10 cellular contexts compared by ENCODE assay signal in the genomic region with DNA sequence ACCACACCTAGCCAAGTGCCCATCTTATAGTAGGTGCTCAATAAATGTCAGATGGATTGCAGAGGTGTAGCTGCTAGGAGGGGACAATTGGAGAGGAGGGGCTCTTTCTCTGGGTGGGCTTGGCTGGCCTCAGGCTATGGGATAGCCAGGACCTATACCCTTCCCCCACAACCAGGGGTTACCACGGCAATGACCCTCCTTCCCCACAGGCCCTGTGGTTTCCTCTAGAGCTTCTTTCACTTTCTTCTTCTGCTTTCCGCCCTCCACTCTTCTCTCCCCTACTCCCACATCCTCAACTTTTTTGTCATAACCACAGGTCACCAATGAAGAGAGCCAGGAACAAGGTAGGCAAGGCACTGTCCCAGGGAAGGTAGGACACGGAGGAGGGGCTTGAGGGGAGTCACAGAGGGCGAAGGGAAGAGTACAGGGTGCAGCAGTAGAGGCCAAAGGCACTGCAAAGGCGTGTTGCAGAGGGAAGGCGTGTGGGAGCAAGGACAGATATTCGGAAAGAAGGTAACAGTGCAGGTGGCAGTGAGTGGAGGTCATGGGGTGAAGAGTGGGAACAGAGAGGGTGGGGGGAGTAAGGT. TPM values are rescaled to one million over a fixed set of nuclear protein-coding genes. Genes with fewer than 3 reads are reported as not detected.
DNase-seq lines count a peak whose midpoint lies in the region; ATAC-seq, FAIRE-seq and TF ChIP-seq lines count a peak whose summit lies in the region.
"Had no signal": no experiment of that assay in that cellular context is flagged by ENCODE, and none has a peak within 500 bp of the region (broad histone marks: within the 10 kb centered on the region; RNA-seq: fewer than 3 reads in every experiment).

No MANE protein-coding gene starts in this region.

- POLR2A ChIA-PET in HepG2 (lab: Yijun Ruan, JAX) = interaction anchor here (1.1 kb wide), 1 partner anchor 22 kb away, joined by 5 read pairs; no protein-coding TSS in a partner anchor

- H3K4me2 ChIP-seq in OCI-LY1 (ENCODE audit: low read length) (peak overlapping the region; percentile 82), HepG2 (ENCODE audit: low read depth, low read length) (peak overlapping the region; percentile 23; the same call in 1 of the 2 replicates)

- H2AFZ ChIP-seq in OCI-LY1 (ENCODE audit: low read length) (0 out of 2 replicates have a peak overlapping the region, but pooled peaks have one; percentile 37), HepG2 (ENCODE audit: low read length) (no peak overlapping the region)

- H3K9ac ChIP-seq in OCI-LY1 (ENCODE audit: low read length) = peak overlapping the region; percentile 67
- no peak overlapping the region for H3K9ac ChIP-seq in HepG2 (ENCODE audit: insufficient read depth, low read depth, low read length)

- H3K4me3 ChIP-seq in OCI-LY1 (ENCODE audit: low read depth, low read length, poor library complexity, severe bottlenecking) (peak overlapping the region; percentile 59), HepG2 (replicated peaks in 1 of 3; ENCODE audit: insufficient read depth in 1 of 3, low read depth in 2 of 3, low read length in 3 of 3) (peak overlapping the region in 1 of 3 experiments; percentile 3; a peak in 1 of 6 replicates), psoas muscle (no peak overlapping the region), H7 (ENCODE audit: insufficient read depth, low read depth, low read length) (no peak overlapping the region), SJCRH30 (no peak overlapping the region)
- H3K4me3 ChIP-seq: suprapubic skin had no signal

- H3K36me3 ChIP-seq in OCI-LY1 (ENCODE audit: insufficient read depth, low read length) (no peaks in the 10 kb centered on the region), HepG2 (replicated peaks in 1 of 2; ENCODE audit: control insufficient read depth in 1 of 2, insufficient read depth in 2 of 2, low read length in 2 of 2) (no peaks in the 10 kb centered on the region; a peak in 1 of 5 replicates), psoas muscle (ENCODE audit: insufficient read depth in 1 of 2, low read depth in 1 of 2) (peaks cover 0 to 38% of the 10 kb centered on the region in 2 donors), H7 (replicated peaks; ENCODE audit: control insufficient read depth, insufficient read depth, low read length) (peaks cover 14% of the 10 kb centered on the region), SJCRH30 (no peaks in the 10 kb centered on the region)

- no peaks in the 10 kb centered on the region for H3K9me2 ChIP-seq in OCI-LY1 (ENCODE audit: low read depth, low read length)

- H3K4me1 ChIP-seq in OCI-LY1 (ENCODE audit: insufficient read depth, low read length, severe bottlenecking) = peaks cover 44% of the 10 kb centered on the region
- peaks cover 26% of the 10 kb centered on the region for H3K4me1 ChIP-seq in HepG2 (ENCODE audit: insufficient read depth, low read length)
- no peaks in the 10 kb centered on the region for H3K4me1 ChIP-seq in psoas muscle
- H3K4me1 ChIP-seq in SJCRH30 = peaks cover 10% of the 10 kb centered on the region

- CTCF ChIA-PET in HepG2 (lab: Yijun Ruan, JAX; ENCODE audit: low intra/inter-chr PET ratio, low total read pairs) = no interaction called here

- peak; percentile 72 for DNase-seq in GF-D8 (lab: John Stamatoyannopoulos, UW)
- no peak for DNase-seq in HepG2 (ENCODE audit: low spot score)
- no peak for DNase-seq in sciatic nerve (ENCODE audit: low spot score)
- DNase-seq in psoas muscle = no peak
- no peak for DNase-seq in H7
- no peak for DNase-seq in SJCRH30
- DNase-seq: cortex of kidney had no signal

- H3K27me3 ChIP-seq in OCI-LY1 (ENCODE audit: insufficient read depth, low read length) (no peaks in the 10 kb centered on the region), HepG2 (ENCODE audit: control insufficient read depth in 1 of 2, insufficient read depth in 2 of 2, low read length in 2 of 2) (peaks cover 2 to 15% of the 10 kb centered on the region in 2 experiments; a peak in 3 of 5 replicates), psoas muscle (ENCODE audit: insufficient read depth in 3 of 3, low read length in 2 of 3) (no peaks in the 10 kb centered on the region), H7 (ENCODE audit: control insufficient read depth, insufficient read depth, low read length) (no peaks in the 10 kb centered on the region; the same call in 1 of the 2 replicates), SJCRH30 (no peaks in the 10 kb centered on the region)
- H3K27me3 ChIP-seq: suprapubic skin had no signal

- H4K20me1 ChIP-seq in OCI-LY1 (ENCODE audit: insufficient read depth, low read length) (no peaks in the 10 kb centered on the region), HepG2 (ENCODE audit: insufficient read depth, low read length) (no peaks in the 10 kb centered on the region)

- H3K9me3 ChIP-seq in OCI-LY1 (ENCODE audit: low read length) (no peaks in the 10 kb centered on the region), HepG2 (ENCODE audit: low read length) (no peaks in the 10 kb centered on the region), psoas muscle (no peaks in the 10 kb centered on the region), SJCRH30 (replicated peaks) (no peaks in the 10 kb centered on the region)
- H3K9me3 ChIP-seq: suprapubic skin had no signal

- TF ChIP-seq POLR2A in HepG2 (IDR thresholded peaks at IDR 0.05; ENCODE audit: insufficient read depth in 1 of 2, low read depth in 2 of 2, low read length in 2 of 2) = no peak

- intact Hi-C loops in HepG2 (cut with micrococcal nuclease; ENCODE audit: unreplicated experiment) (no loop called here), sciatic nerve (cut with DNase I) (no loop called here), psoas muscle (cut with DNase I) (no loop called here)

- WGBS in HepG2 (ENCODE audit: low lambda C conversion rate) = 33% methylated on average over 7 of the region's 7 CpGs
- 69 to 75% (median 70%) methylated on average over 7 of the region's 7 CpGs for WGBS in psoas muscle, 3 donors

- no peak for TF ChIP-seq RAD21 in HepG2 (CRISPR knock-in tag; IDR thresholded peaks at IDR 0.05)

- FAIRE-seq in HepG2 (lab: Jason Lieb, UNC) = no peak

- ATAC-seq in GM21423 (IDR thresholded peaks at IDR 0.05; ENCODE audit: unreplicated experiment) (peak; percentile 40), HepG2 (no peak), sciatic nerve (no peak), psoas muscle (no peak)

- BruUV-seq in HepG2 (replicated peaks; lab: Mats Ljungman, UMichigan) = no TSS peak

- no peak for TF ChIP-seq CTCF in OCI-LY1 (IDR thresholded peaks at IDR 0.05; ENCODE audit: low read length)
- TF ChIP-seq CTCF in HepG2 (CRISPR knock-in tag; IDR thresholded peaks at IDR 0.05) = no peak
- TF ChIP-seq CTCF in psoas muscle (IDR thresholded peaks at IDR 0.05) = no peak

- H3K27ac ChIP-seq in OCI-LY1 (ENCODE audit: low read depth, low read length, poor library complexity, severe bottlenecking) = peak overlapping the region; percentile 71
- no peak overlapping the region for H3K27ac ChIP-seq in HepG2 (ENCODE audit: extremely low read length, insufficient read depth, low read length)
- H3K27ac ChIP-seq in psoas muscle = no peak overlapping the region
- H3K27ac ChIP-seq in SJCRH30 = no peak overlapping the region
- H3K27ac ChIP-seq: suprapubic skin had no signal

- no peaks in the 10 kb centered on the region; the same call in 1 of the 2 replicates for H3F3A ChIP-seq in OCI-LY1 (ENCODE audit: insufficient read depth, low read length)

- H3K79me2 ChIP-seq in OCI-LY1 (ENCODE audit: insufficient read depth, low read length) = no peaks in the 10 kb centered on the region
- no peaks in the 10 kb centered on the region for H3K79me2 ChIP-seq in HepG2 (ENCODE audit: insufficient read depth, low read length)

- no peak for TF ChIP-seq EP300 in HepG2 (IDR thresholded peaks at IDR 0.05; ENCODE audit: low read depth in 2 of 2, low read length in 2 of 2)
- no peak for TF ChIP-seq EP300 in HepG2 (CRISPR knock-in tag; IDR thresholded peaks at IDR 0.05; ENCODE audit: borderline replicate concordance)

- in situ Hi-C loops in HepG2 (cut with HindIII; ENCODE audit: extremely low pct_ligation_motif_present, low pct_unique_long_range_greater_than_20kb) = no loop called here

RNA-seq across cellular contexts. Expression of a gene that starts 1.9 kb away (rescaled TPM):
- total RNA-seq in HepG2 (2016; rRNA removed; fragmentation: Illumina TruSeq; extraction: Trizol) (0.13 and 0.18 TPM in 2 replicates), sciatic nerve (33.4 TPM), psoas muscle (1 to 10 TPM in 2 of 4 donors, under 1 TPM in 2; 0.40 to 1.6 (median 0.94) TPM)
- total RNA-seq in HepG2 (2016; cell fraction: cytosol; rRNA removed; fragmentation: Illumina TruSeq; extraction: Trizol; ENCODE audit: low read depth) = not detected in 2 replicates
- 0.32 TPM in 1 of 2 replicates, not detected in the other for total RNA-seq in HepG2 (2016; cell fraction: insoluble cytoplasmic fraction; rRNA removed; fragmentation: Illumina TruSeq; extraction: Trizol)
- not detected in 2 replicates for total RNA-seq in HepG2 (2016; cell fraction: membrane; rRNA removed; fragmentation: Illumina TruSeq; extraction: Trizol)
- total RNA-seq in HepG2 (2016; cell fraction: nucleus; rRNA removed; fragmentation: Illumina TruSeq; extraction: Trizol) = not detected in 2 replicates
- polyA plus RNA-seq in HepG2 (2011; rRNA removed) (0.14 and 0.16 TPM in 2 replicates), psoas muscle (under 1 TPM; 0.19 to 0.73 (median 0.35) TPM)
- polyA plus RNA-seq in HepG2 (2011; cell fraction: cytosol; rRNA removed) = 0.09 and 0.13 TPM in 2 replicates
- polyA plus RNA-seq in HepG2 (2011; cell fraction: nucleus; rRNA removed) = 0.39 and 0.40 TPM in 2 replicates
- polyA plus RNA-seq in HepG2 (2012) = 0.20 and 0.30 TPM in 2 replicates
- not detected in 2 replicates for polyA plus RNA-seq in HepG2 (2016; cell fraction: cytosol; fragmentation: Illumina TruSeq; extraction: Trizol; ENCODE audit: low read depth)
- polyA plus RNA-seq in HepG2 (2016; cell fraction: insoluble cytoplasmic fraction; fragmentation: Illumina TruSeq; extraction: Trizol; ENCODE audit: low read depth) = 0.33 TPM in 1 of 2 replicates, not detected in the other
- polyA plus RNA-seq in HepG2 (2016; cell fraction: membrane; fragmentation: Illumina TruSeq; extraction: Trizol; ENCODE audit: low read depth) = not detected in 2 replicates
- 0.20 TPM in 1 of 2 replicates, not detected in the other for polyA plus RNA-seq in HepG2 (2016; cell fraction: nucleus; fragmentation: Illumina TruSeq; extraction: Trizol; ENCODE audit: insufficient read depth, low read depth)
- polyA minus RNA-seq in HepG2 (2011; rRNA and poly(A)+ RNA removed; ENCODE audit: low replicate concordance) = 0.40 and 2.6 TPM in 2 replicates
- polyA minus RNA-seq in HepG2 (2011; cell fraction: cytosol; rRNA and poly(A)+ RNA removed) = not detected in 2 replicates
- not detected in 2 replicates for polyA minus RNA-seq in HepG2 (2011; cell fraction: nucleus; rRNA and poly(A)+ RNA removed)
- 0.30 and 0.52 TPM in 2 replicates for total RNA-seq in H7 (2014; rRNA removed; shearing (Covaris generic))
- not detected in 2 replicates for total RNA-seq in SJCRH30 (2014; rRNA removed; shearing (Covaris generic))

RNA-seq across cellular contexts. Expression of a gene that starts 23.0 kb away (rescaled TPM):
- total RNA-seq in HepG2 (2016; rRNA removed; fragmentation: Illumina TruSeq; extraction: Trizol) (0.77 and 0.91 TPM in 2 replicates), sciatic nerve (56.3 TPM), psoas muscle (10 to 100 TPM in 1 of 4 donors, 1 to 10 TPM in 3; 5.0 to 10.7 (median 6.2) TPM)
- 0.18 and 0.91 TPM in 2 replicates for total RNA-seq in HepG2 (2016; cell fraction: cytosol; rRNA removed; fragmentation: Illumina TruSeq; extraction: Trizol; ENCODE audit: low read depth)
- 0.49 and 1.3 TPM in 2 replicates for total RNA-seq in HepG2 (2016; cell fraction: insoluble cytoplasmic fraction; rRNA removed; fragmentation: Illumina TruSeq; extraction: Trizol)
- total RNA-seq in HepG2 (2016; cell fraction: membrane; rRNA removed; fragmentation: Illumina TruSeq; extraction: Trizol) = 0.90 and 1.1 TPM in 2 replicates
- total RNA-seq in HepG2 (2016; cell fraction: nucleus; rRNA removed; fragmentation: Illumina TruSeq; extraction: Trizol) = 0.72 and 1.5 TPM in 2 replicates
- polyA plus RNA-seq in HepG2 (2011; rRNA removed) (1.5 and 1.6 TPM in 2 replicates), psoas muscle (10 to 100 TPM in 1 of 3 donors, 1 to 10 TPM in 2; 3.7 to 10.8 (median 8.2) TPM)
- 0.87 and 1.9 TPM in 2 replicates for polyA plus RNA-seq in HepG2 (2011; cell fraction: cytosol; rRNA removed)
- polyA plus RNA-seq in HepG2 (2011; cell fraction: nucleus; rRNA removed) = 3.2 and 4.1 TPM in 2 replicates
- polyA plus RNA-seq in HepG2 (2012) = 0.89 and 0.92 TPM in 2 replicates
- 0.21 and 0.27 TPM in 2 replicates for polyA plus RNA-seq in HepG2 (2016; cell fraction: cytosol; fragmentation: Illumina TruSeq; extraction: Trizol; ENCODE audit: low read depth)
- polyA plus RNA-seq in HepG2 (2016; cell fraction: insoluble cytoplasmic fraction; fragmentation: Illumina TruSeq; extraction: Trizol; ENCODE audit: low read depth) = 1.0 and 1.1 TPM in 2 replicates
- polyA plus RNA-seq in HepG2 (2016; cell fraction: membrane; fragmentation: Illumina TruSeq; extraction: Trizol; ENCODE audit: low read depth) = 0.57 and 0.81 TPM in 2 replicates
- 2.2 and 2.3 TPM in 2 replicates for polyA plus RNA-seq in HepG2 (2016; cell fraction: nucleus; fragmentation: Illumina TruSeq; extraction: Trizol; ENCODE audit: insufficient read depth, low read depth)
- 4.0 and 33.4 TPM in 2 replicates for polyA minus RNA-seq in HepG2 (2011; rRNA and poly(A)+ RNA removed; ENCODE audit: low replicate concordance)
- 0.99 and 1.1 TPM in 2 replicates for polyA minus RNA-seq in HepG2 (2011; cell fraction: cytosol; rRNA and poly(A)+ RNA removed)
- 0.25 and 1.7 TPM in 2 replicates for polyA minus RNA-seq in HepG2 (2011; cell fraction: nucleus; rRNA and poly(A)+ RNA removed)
- 50.1 and 58.1 TPM in 2 replicates for total RNA-seq in H7 (2014; rRNA removed; shearing (Covaris generic))
- 5.0 and 5.5 TPM in 2 replicates for total RNA-seq in SJCRH30 (2014; rRNA removed; shearing (Covaris generic))

RNA-seq across cellular contexts. Expression of a gene that starts 28.2 kb away (rescaled TPM):
- total RNA-seq in HepG2 (2016; rRNA removed; fragmentation: Illumina TruSeq; extraction: Trizol) (2.7 and 7.2 TPM in 2 replicates), sciatic nerve (81.7 TPM), psoas muscle (1 to 10 TPM; 3.9 to 6.6 (median 5.9) TPM)
- total RNA-seq in HepG2 (2016; cell fraction: cytosol; rRNA removed; fragmentation: Illumina TruSeq; extraction: Trizol; ENCODE audit: low read depth) = 3.9 and 6.0 TPM in 2 replicates
- total RNA-seq in HepG2 (2016; cell fraction: insoluble cytoplasmic fraction; rRNA removed; fragmentation: Illumina TruSeq; extraction: Trizol) = 1.3 and 7.7 TPM in 2 replicates
- total RNA-seq in HepG2 (2016; cell fraction: membrane; rRNA removed; fragmentation: Illumina TruSeq; extraction: Trizol) = 2.3 TPM in 2 replicates
- 12.9 and 16.2 TPM in 2 replicates for total RNA-seq in HepG2 (2016; cell fraction: nucleus; rRNA removed; fragmentation: Illumina TruSeq; extraction: Trizol)
- polyA plus RNA-seq in HepG2 (2011; rRNA removed) (23.5 and 25.2 TPM in 2 replicates), psoas muscle (1 to 10 TPM; 5.5 to 7.8 (median 6.8) TPM)
- polyA plus RNA-seq in HepG2 (2011; cell fraction: cytosol; rRNA removed) = 4.3 and 5.6 TPM in 2 replicates
- polyA plus RNA-seq in HepG2 (2011; cell fraction: nucleus; rRNA removed) = 112 and 125 TPM in 2 replicates
- polyA plus RNA-seq in HepG2 (2012) = 10.0 and 10.8 TPM in 2 replicates
- polyA plus RNA-seq in HepG2 (2016; cell fraction: cytosol; fragmentation: Illumina TruSeq; extraction: Trizol; ENCODE audit: low read depth) = 0.41 and 0.44 TPM in 2 replicates
- polyA plus RNA-seq in HepG2 (2016; cell fraction: insoluble cytoplasmic fraction; fragmentation: Illumina TruSeq; extraction: Trizol; ENCODE audit: low read depth) = 2.9 and 3.3 TPM in 2 replicates
- 1.2 TPM in 2 replicates for polyA plus RNA-seq in HepG2 (2016; cell fraction: membrane; fragmentation: Illumina TruSeq; extraction: Trizol; ENCODE audit: low read depth)
- polyA plus RNA-seq in HepG2 (2016; cell fraction: nucleus; fragmentation: Illumina TruSeq; extraction: Trizol; ENCODE audit: insufficient read depth, low read depth) = 64.6 and 67.6 TPM in 2 replicates
- polyA minus RNA-seq in HepG2 (2011; rRNA and poly(A)+ RNA removed; ENCODE audit: low replicate concordance) = 12.1 and 29.8 TPM in 2 replicates
- 1.8 and 1.9 TPM in 2 replicates for polyA minus RNA-seq in HepG2 (2011; cell fraction: cytosol; rRNA and poly(A)+ RNA removed)
- 20.1 and 26.4 TPM in 2 replicates for polyA minus RNA-seq in HepG2 (2011; cell fraction: nucleus; rRNA and poly(A)+ RNA removed)
- total RNA-seq in H7 (2014; rRNA removed; shearing (Covaris generic)) = 3.0 and 3.4 TPM in 2 replicates
- total RNA-seq in SJCRH30 (2014; rRNA removed; shearing (Covaris generic)) = 1.7 and 3.3 TPM in 2 replicates

RNA-seq across cellular contexts. Expression of a gene that starts 28.4 kb away (rescaled TPM):
- total RNA-seq in HepG2 (2016; rRNA removed; fragmentation: Illumina TruSeq; extraction: Trizol) (15.0 and 16.9 TPM in 2 replicates), sciatic nerve (51.0 TPM), psoas muscle (10 to 100 TPM; 15.7 to 22.8 (median 19.8) TPM)
- total RNA-seq in HepG2 (2016; cell fraction: cytosol; rRNA removed; fragmentation: Illumina TruSeq; extraction: Trizol; ENCODE audit: low read depth) = 2.4 and 4.8 TPM in 2 replicates
- total RNA-seq in HepG2 (2016; cell fraction: insoluble cytoplasmic fraction; rRNA removed; fragmentation: Illumina TruSeq; extraction: Trizol) = 13.9 and 16.1 TPM in 2 replicates
- total RNA-seq in HepG2 (2016; cell fraction: membrane; rRNA removed; fragmentation: Illumina TruSeq; extraction: Trizol) = 11.3 and 11.8 TPM in 2 replicates
- 20.9 and 23.7 TPM in 2 replicates for total RNA-seq in HepG2 (2016; cell fraction: nucleus; rRNA removed; fragmentation: Illumina TruSeq; extraction: Trizol)
- polyA plus RNA-seq in HepG2 (2011; rRNA removed) (19.0 and 22.0 TPM in 2 replicates), psoas muscle (1 to 10 TPM; 3.3 to 8.8 (median 4.7) TPM)
- 7.2 and 8.9 TPM in 2 replicates for polyA plus RNA-seq in HepG2 (2011; cell fraction: cytosol; rRNA removed)
- polyA plus RNA-seq in HepG2 (2011; cell fraction: nucleus; rRNA removed) = 49.3 and 50.2 TPM in 2 replicates
- 15.4 and 16.5 TPM in 2 replicates for polyA plus RNA-seq in HepG2 (2012)
- polyA plus RNA-seq in HepG2 (2016; cell fraction: cytosol; fragmentation: Illumina TruSeq; extraction: Trizol; ENCODE audit: low read depth) = 1.4 and 2.0 TPM in 2 replicates
- 11.3 and 12.0 TPM in 2 replicates for polyA plus RNA-seq in HepG2 (2016; cell fraction: insoluble cytoplasmic fraction; fragmentation: Illumina TruSeq; extraction: Trizol; ENCODE audit: low read depth)
- 4.1 and 5.8 TPM in 2 replicates for polyA plus RNA-seq in HepG2 (2016; cell fraction: membrane; fragmentation: Illumina TruSeq; extraction: Trizol; ENCODE audit: low read depth)
- polyA plus RNA-seq in HepG2 (2016; cell fraction: nucleus; fragmentation: Illumina TruSeq; extraction: Trizol; ENCODE audit: insufficient read depth, low read depth) = 21.2 and 25.1 TPM in 2 replicates
- 41.0 and 77.8 TPM in 2 replicates for polyA minus RNA-seq in HepG2 (2011; rRNA and poly(A)+ RNA removed; ENCODE audit: low replicate concordance)
- polyA minus RNA-seq in HepG2 (2011; cell fraction: cytosol; rRNA and poly(A)+ RNA removed) = 8.4 and 10.6 TPM in 2 replicates
- 91.4 and 93.6 TPM in 2 replicates for polyA minus RNA-seq in HepG2 (2011; cell fraction: nucleus; rRNA and poly(A)+ RNA removed)
- 8.7 and 9.1 TPM in 2 replicates for total RNA-seq in H7 (2014; rRNA removed; shearing (Covaris generic))
- 17.4 and 17.8 TPM in 2 replicates for total RNA-seq in SJCRH30 (2014; rRNA removed; shearing (Covaris generic))

RNA-seq across cellular contexts. Expression of a gene that starts 59.1 kb away (rescaled TPM):
- total RNA-seq in HepG2 (2016; rRNA removed; fragmentation: Illumina TruSeq; extraction: Trizol) = 11.5 and 11.6 TPM in 2 replicates
- 2.5 and 2.8 TPM in 2 replicates for total RNA-seq in HepG2 (2016; cell fraction: cytosol; rRNA removed; fragmentation: Illumina TruSeq; extraction: Trizol; ENCODE audit: low read depth)
- total RNA-seq in HepG2 (2016; cell fraction: insoluble cytoplasmic fraction; rRNA removed; fragmentation: Illumina TruSeq; extraction: Trizol) = 11.5 and 12.0 TPM in 2 replicates
- 3.1 and 4.2 TPM in 2 replicates for total RNA-seq in HepG2 (2016; cell fraction: membrane; rRNA removed; fragmentation: Illumina TruSeq; extraction: Trizol)
- 16.7 and 24.8 TPM in 2 replicates for total RNA-seq in HepG2 (2016; cell fraction: nucleus; rRNA removed; fragmentation: Illumina TruSeq; extraction: Trizol)
- 5.3 and 5.8 TPM in 2 replicates for polyA plus RNA-seq in HepG2 (2011; rRNA removed)
- 1.9 and 3.3 TPM in 2 replicates for polyA plus RNA-seq in HepG2 (2011; cell fraction: cytosol; rRNA removed)
- 22.2 and 36.2 TPM in 2 replicates for polyA plus RNA-seq in HepG2 (2011; cell fraction: nucleus; rRNA removed)
- polyA plus RNA-seq in HepG2 (2012) = 2.4 and 4.2 TPM in 2 replicates
- 0.60 and 0.89 TPM in 2 replicates for polyA plus RNA-seq in HepG2 (2016; cell fraction: cytosol; fragmentation: Illumina TruSeq; extraction: Trizol; ENCODE audit: low read depth)
- polyA plus RNA-seq in HepG2 (2016; cell fraction: insoluble cytoplasmic fraction; fragmentation: Illumina TruSeq; extraction: Trizol; ENCODE audit: low read depth) = 5.1 and 8.7 TPM in 2 replicates
- 1.7 and 1.8 TPM in 2 replicates for polyA plus RNA-seq in HepG2 (2016; cell fraction: membrane; fragmentation: Illumina TruSeq; extraction: Trizol; ENCODE audit: low read depth)
- polyA plus RNA-seq in HepG2 (2016; cell fraction: nucleus; fragmentation: Illumina TruSeq; extraction: Trizol; ENCODE audit: insufficient read depth, low read depth) = 41.3 and 46.0 TPM in 2 replicates
- 14.1 and 75.7 TPM in 2 replicates for polyA minus RNA-seq in HepG2 (2011; rRNA and poly(A)+ RNA removed; ENCODE audit: low replicate concordance)
- polyA minus RNA-seq in HepG2 (2011; cell fraction: cytosol; rRNA and poly(A)+ RNA removed) = 2.5 and 3.9 TPM in 2 replicates
- polyA minus RNA-seq in HepG2 (2011; cell fraction: nucleus; rRNA and poly(A)+ RNA removed) = 13.1 and 16.0 TPM in 2 replicates
- total RNA-seq in sciatic nerve = 1.2 TPM
- total RNA-seq in psoas muscle = under 1 TPM in 2 of 4 donors, not detected in 2; 0.37 to 0.48 TPM
- under 1 TPM; 0.03 to 0.30 (median 0.08) TPM for polyA plus RNA-seq in psoas muscle
- total RNA-seq in H7 (2014; rRNA removed; shearing (Covaris generic)) = 43.6 and 46.2 TPM in 2 replicates
- total RNA-seq in SJCRH30 (2014; rRNA removed; shearing (Covaris generic)) = 24.9 and 29.5 TPM in 2 replicates

Comparison
In these comparisons a context has a peak if more than half of its experiments do, and no peak if none do; other contexts are left out.
1. RNA of a gene that starts 1.9 kb away (total RNA-seq): 33.4 TPM in sciatic nerve (single experiment); 0.40 to 1.6 TPM in psoas muscle, 0.30 to 0.52 TPM in H7, 0.13 to 0.32 TPM in HepG2 and not detected in SJCRH30; every median in the first group is over 10 times any median in the second.